Comparison of ENCODE assay signal across 8 cellular contexts in genomic region chr2:11744631-11745394, GRCh38. TPM values are rescaled to one million over a fixed set of nuclear protein-coding genes. Genes with fewer than 3 reads are reported as not detected.
DNase-seq lines count a peak whose midpoint lies in the region; ATAC-seq and TF ChIP-seq lines count a peak whose summit lies in the region.

No MANE protein-coding gene starts in this region.

- DNase-seq in HCEC 1CT (peak; percentile 69), Peyer's patch (peak in 2 of 3 donors; percentile 27 to 55), choroid plexus epithelial cell (ENCODE audit: low read depth) (peak; percentile 75), mesenteric fat pad (ENCODE audit: low spot score) (peak; percentile 85), left colon (no peak)

- H3K4me2 ChIP-seq in BLaER1 treated with 17β-estradiol and CSF1 and Interleukin-3, amounts not matched to agents 10 nM and 100 nM, result peak overlapping the region; percentile 58 to 89 (median 84)

- no peak for TF ChIP-seq POLR2A in Peyer's patch (IDR thresholded peaks at IDR 0.05)

- TF ChIP-seq CTCF in Peyer's patch (IDR thresholded peaks at IDR 0.05), result peak in 5 of 6 experiments; percentile 12 to 33 (median 23)
- peak; percentile 74 for TF ChIP-seq CTCF in choroid plexus epithelial cell (conservative IDR thresholded peaks at IDR 0.05; ENCODE audit: low read depth, low read length)

- peaks cover 62 to 74% (median 66%) of the 10 kb centered on the region in 10 experiments for H3K4me1 ChIP-seq in BLaER1 treated with 17β-estradiol and CSF1 and Interleukin-3, amounts not matched to agents 10 nM and 100 nM
- peaks cover 4 to 54% (median 33%) of the 10 kb centered on the region in 4 donors for H3K4me1 ChIP-seq in Peyer's patch

- H4K20me1 ChIP-seq in BLaER1 treated with 17β-estradiol and CSF1 and Interleukin-3, amounts not matched to agents 10 nM and 100 nM, result peaks cover 19 to 31% (median 23%) of the 10 kb centered on the region in 11 experiments; a peak in 21 of 22 replicates

- no peaks in the 10 kb centered on the region for H3K36me3 ChIP-seq in BLaER1 treated with 17β-estradiol and CSF1 and Interleukin-3, amounts not matched to agents 10 nM and 100 nM
- no peaks in the 10 kb centered on the region for H3K36me3 ChIP-seq in Peyer's patch

- no peaks in the 10 kb centered on the region for H3K27me3 ChIP-seq in BLaER1 treated with 17β-estradiol and CSF1 and Interleukin-3, amounts not matched to agents 10 nM and 100 nM
- no peaks in the 10 kb centered on the region for H3K27me3 ChIP-seq in Peyer's patch

- intact Hi-C loops in left colon (cut with DNase I, micrococcal nuclease), result no loop called here

- no peaks in the 10 kb centered on the region for H3K9me3 ChIP-seq in BLaER1 treated with 17β-estradiol and CSF1 and Interleukin-3, amounts not matched to agents 10 nM and 100 nM (replicated peaks in 1 of 11)
- no peaks in the 10 kb centered on the region for H3K9me3 ChIP-seq in Peyer's patch

- H3K27ac ChIP-seq in BLaER1 treated with 17β-estradiol and CSF1 and Interleukin-3, amounts not matched to agents 10 nM and 100 nM, result peak overlapping the region; percentile 34 to 93 (median 73); a peak in 21 of 22 replicates
- H3K27ac ChIP-seq in Peyer's patch, result peak overlapping the region; percentile 57 to 72 (median 70)

- H3K4me3 ChIP-seq in BLaER1 treated with 17β-estradiol and CSF1 and Interleukin-3, amounts not matched to agents 10 nM and 100 nM, result peak overlapping the region in 2 of 10 experiments; percentile 0 to 30; a peak in 3 of 20 replicates
- H3K4me3 ChIP-seq in Peyer's patch (peak overlapping the region in 1 of 4 donors; percentile 11), choroid plexus epithelial cell (ENCODE audit: low read depth, low read length) (no peak overlapping the region)

- peak overlapping the region; percentile 48 to 73 (median 63); a peak in 19 of 22 replicates for H3K9ac ChIP-seq in BLaER1 treated with 17β-estradiol and CSF1 and Interleukin-3, amounts not matched to agents 10 nM and 100 nM

- ATAC-seq in HG02870 (IDR thresholded peaks at IDR 0.05; ENCODE audit: unreplicated experiment) (no peak), GM18867 (IDR thresholded peaks at IDR 0.05; ENCODE audit: unreplicated experiment) (no peak), left colon (no peak)

RNA-seq across cellular contexts. Expression of gene LPIN1, which starts 1.6 kb away (rescaled TPM):
- total RNA-seq in Peyer's patch, result 10 to 100 TPM; 28.7 to 69.3 (median 44.0) TPM
- total RNA-seq in mesenteric fat pad, result 198 TPM
- 10 to 100 TPM; 24.4 to 34.9 TPM for total RNA-seq in left colon

Comparison
In these comparisons a context has a peak if more than half of its experiments do, and no peak if none do; other contexts are left out.
1. DNase-seq: peak in HCEC 1CT (single experiment), Peyer's patch (2 of 3), choroid plexus epithelial cell (single experiment) and mesenteric fat pad (single experiment); none in left colon (0 of 2).